8 cellular contexts compared by ENCODE assay signal in the genomic region with DNA sequence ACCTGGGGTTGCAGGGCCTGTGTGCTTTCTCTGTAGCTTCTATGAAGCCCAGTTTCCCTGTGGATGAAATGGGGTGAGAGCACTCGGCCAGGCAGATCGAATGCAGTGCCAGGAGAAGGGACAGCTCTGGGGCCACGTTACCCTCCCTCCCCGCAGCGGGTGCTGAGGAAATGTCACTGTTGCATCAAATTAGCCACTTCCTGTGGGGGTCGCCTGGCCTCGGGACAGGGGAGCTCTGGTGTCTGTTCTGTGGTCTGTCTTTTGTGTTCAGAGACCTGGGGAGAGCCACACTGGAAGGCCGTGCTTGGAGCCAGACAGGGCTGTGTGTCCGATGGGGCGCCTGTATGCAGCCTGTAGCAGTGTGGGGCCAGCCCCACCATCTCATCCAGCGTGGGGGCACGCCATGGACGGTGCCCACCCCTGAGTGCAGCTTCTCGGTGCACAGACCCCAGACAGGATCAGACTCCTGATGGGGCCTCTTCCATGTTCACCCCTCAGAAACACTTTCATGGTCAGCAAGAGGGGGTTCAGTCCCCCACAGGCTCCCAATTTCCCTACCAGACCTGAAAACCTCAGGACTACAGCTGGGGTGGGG. TPM values are rescaled to one million over a fixed set of nuclear protein-coding genes. Genes with fewer than 3 reads are reported as not detected.
DNase-seq lines count a peak whose midpoint lies in the region; ATAC-seq lines count a peak whose summit lies in the region.

No MANE protein-coding gene starts in this region.

- no peaks in the 10 kb centered on the region for H3K27me3 Mint-ChIP-seq in activated naive CD8-positive, alpha-beta T cell treated with anti-CD3 and anti-CD28 coated beads, Interleukin-2, amount 50 U/mL, for 24 hours

- no peaks in the 10 kb centered on the region for H3K36me3 Mint-ChIP-seq in activated naive CD8-positive, alpha-beta T cell treated with anti-CD3 and anti-CD28 coated beads, Interleukin-2, amount 50 U/mL, for 24 hours (ENCODE audit: low read depth)
- H3K36me3 Mint-ChIP-seq in stimulated activated effector memory CD8-positive, alpha-beta T cell treated with anti-CD3 and anti-CD28 coated beads, Interleukin-12 subunit alpha, Interleukin-12 subunit beta, amount 100 ng/mL, for 72 hours: no peaks in the 10 kb centered on the region

- H3K9me3 Mint-ChIP-seq in activated naive CD8-positive, alpha-beta T cell treated with anti-CD3 and anti-CD28 coated beads, Interleukin-2, amount 50 U/mL, for 24 hours: no peaks in the 10 kb centered on the region
- H3K9me3 Mint-ChIP-seq in stimulated activated effector memory CD8-positive, alpha-beta T cell treated with anti-CD3 and anti-CD28 coated beads, Interleukin-12 subunit alpha, Interleukin-12 subunit beta, amount 100 ng/mL, for 72 hours: no peaks in the 10 kb centered on the region

- H3K27ac Mint-ChIP-seq in activated naive CD8-positive, alpha-beta T cell treated with anti-CD3 and anti-CD28 coated beads, Interleukin-2, amount 50 U/mL, for 24 hours: peak overlapping the region; percentile 74
- H3K27ac Mint-ChIP-seq in stimulated activated effector memory CD8-positive, alpha-beta T cell treated with anti-CD3 and anti-CD28 coated beads, Interleukin-12 subunit alpha, Interleukin-12 subunit beta, amount 100 ng/mL, for 72 hours: peak overlapping the region; percentile 97

- H3K4me3 Mint-ChIP-seq in activated naive CD8-positive, alpha-beta T cell treated with anti-CD3 and anti-CD28 coated beads, Interleukin-2, amount 50 U/mL, for 24 hours: peak overlapping the region; percentile 62
- H3K4me3 Mint-ChIP-seq in stimulated activated effector memory CD8-positive, alpha-beta T cell treated with anti-CD3 and anti-CD28 coated beads, Interleukin-12 subunit alpha, Interleukin-12 subunit beta, amount 100 ng/mL, for 72 hours: peak overlapping the region; percentile 82

- peak; percentile 53 for ATAC-seq in GM21447 (IDR thresholded peaks at IDR 0.05; ENCODE audit: unreplicated experiment)
- peak; percentile 73 for ATAC-seq in activated naive CD8-positive, alpha-beta T cell treated with anti-CD3 and anti-CD28 coated beads, Interleukin-2, amount 50 U/mL, for 24 hours
- peak; percentile 72 for ATAC-seq in stimulated activated effector memory CD8-positive, alpha-beta T cell treated with anti-CD3 and anti-CD28 coated beads, Interleukin-12 subunit alpha, Interleukin-12 subunit beta, amount 100 ng/mL, for 72 hours

- DNase-seq in ELR (ENCODE audit: low read depth) (peak; percentile 30), MV-4-11 (lab: John Stamatoyannopoulos, UW) (peak; percentile 83), NCI-H345 (lab: John Stamatoyannopoulos, UW) (no peak), DMS153 treated with DMSO at 0.1 percent for 48 hours (lab: John Stamatoyannopoulos, UW; ENCODE audit: unreplicated experiment) (no peak), cerebellum (ENCODE audit: low spot score) (no peak)
- DNase-seq in activated naive CD8-positive, alpha-beta T cell treated with anti-CD3 and anti-CD28 coated beads, Interleukin-2, amount 50 U/mL, for 24 hours: peak; percentile 70
- peak in 1 of 2 donors; percentile 74 for DNase-seq in stimulated activated effector memory CD8-positive, alpha-beta T cell treated with anti-CD3 and anti-CD28 coated beads, Interleukin-12 subunit alpha, Interleukin-12 subunit beta, amount 100 ng/mL, for 72 hours (ENCODE audit: low spot score in 2 of 2)

- H3K4me1 Mint-ChIP-seq in activated naive CD8-positive, alpha-beta T cell treated with anti-CD3 and anti-CD28 coated beads, Interleukin-2, amount 50 U/mL, for 24 hours: peaks cover 24% of the 10 kb centered on the region
- H3K4me1 Mint-ChIP-seq in stimulated activated effector memory CD8-positive, alpha-beta T cell treated with anti-CD3 and anti-CD28 coated beads, Interleukin-12 subunit alpha, Interleukin-12 subunit beta, amount 100 ng/mL, for 72 hours: peaks cover 24% of the 10 kb centered on the region

RNA-seq across cellular contexts. Expression of a gene that starts 13.6 kb away (rescaled TPM):
- 60.5 TPM for total RNA-seq in cerebellum

RNA-seq across cellular contexts. Expression of a gene that starts 42.6 kb away (rescaled TPM):
- 2.4 TPM for total RNA-seq in cerebellum

Comparison
In these comparisons a context has a peak if more than half of its experiments do, and no peak if none do; other contexts are left out.
1. DNase-seq: peak in ELR (single experiment), MV-4-11 (single experiment) and activated naive CD8-positive, alpha-beta T cell treated with anti-CD3 and anti-CD28 coated beads, Interleukin-2, amount 50 U/mL, for 24 hours (single experiment); none in NCI-H345 (single experiment), DMS153 treated with DMSO at 0.1 percent for 48 hours (single experiment) and cerebellum (single experiment).
2. Peak in every context shown above with its lines, with median percentiles within 50 percentile points of each other: ATAC-seq.